In genomic region chr2:11157296-11157695, GRCh38 we compare ENCODE assay signal across 18 cellular contexts.
"Had no signal": no experiment of that assay in that cellular context is flagged by ENCODE, and none has a peak within 500 bp of the region (broad histone marks: within the 10 kb centered on the region; RNA-seq: fewer than 3 reads in every experiment).

No MANE protein-coding gene starts in this region.

- H3K36me3 Mint-ChIP-seq: activated naive CD8-positive, alpha-beta T cell treated with anti-CD3 and anti-CD28 coated beads for 36 hours had no signal

- H3K27me3 ChIP-seq: brain microvascular endothelial cell, foreskin keratinocyte, suprapubic skin had no signal

- H3K9me3 ChIP-seq: psoas muscle, suprapubic skin had no signal

- H3K27ac Mint-ChIP-seq: activated naive CD8-positive, alpha-beta T cell treated with anti-CD3 and anti-CD28 coated beads for 36 hours; activated T-helper 2 cell treated with anti-CD3 and anti-CD28 coated beads, Interferon-gamma antibody, Interleukin-2, Interleukin-4, amounts not matched to agents 10 μg/mL and 5 μg/mL and 100 μg/mL, durations not matched to agents 14 hours and 24 hours and 36 hours; stimulated activated naive CD8-positive, alpha-beta T cell treated with anti-CD3 and anti-CD28 coated beads, Interleukin-15, Interleukin-2, amounts not matched to agents 100 ng/mL and 50 ng/mL, for 24 hours had no signal

- H3K27me3 Mint-ChIP-seq: activated naive CD8-positive, alpha-beta T cell treated with anti-CD3 and anti-CD28 coated beads for 36 hours; naive thymus-derived CD8-positive, alpha-beta T cell; stimulated activated naive CD8-positive, alpha-beta T cell treated with anti-CD3 and anti-CD28 coated beads, Interleukin-15, Interleukin-2, amounts not matched to agents 100 ng/mL and 50 ng/mL, for 24 hours had no signal

- H3K9me3 Mint-ChIP-seq: activated naive CD8-positive, alpha-beta T cell treated with anti-CD3 and anti-CD28 coated beads for 36 hours; activated T-helper 2 cell treated with anti-CD3 and anti-CD28 coated beads, Interferon-gamma antibody, Interleukin-2, Interleukin-4, amounts not matched to agents 10 μg/mL and 5 μg/mL and 100 μg/mL, durations not matched to agents 14 hours and 24 hours and 36 hours; naive thymus-derived CD8-positive, alpha-beta T cell; stimulated activated naive CD8-positive, alpha-beta T cell treated with anti-CD3 and anti-CD28 coated beads, Interleukin-15, Interleukin-2, amounts not matched to agents 100 ng/mL and 50 ng/mL, for 24 hours had no signal

- H3K36me3 ChIP-seq: brain microvascular endothelial cell had no signal

- H3K4me3 ChIP-seq: psoas muscle had no signal

- H3K4me3 Mint-ChIP-seq: stimulated activated naive CD8-positive, alpha-beta T cell treated with anti-CD3 and anti-CD28 coated beads, Interleukin-15, Interleukin-2, amounts not matched to agents 100 ng/mL and 50 ng/mL, for 24 hours had no signal

- H3K27ac ChIP-seq: brain microvascular endothelial cell, foreskin keratinocyte, psoas muscle, suprapubic skin, VCaP had no signal

- H3K4me1 ChIP-seq: foreskin keratinocyte had no signal

- DNase-seq: activated CD8-positive, alpha-beta memory T cell treated with anti-CD3 and anti-CD28 coated beads for 24 hours; activated naive CD8-positive, alpha-beta T cell treated with anti-CD3 and anti-CD28 coated beads for 36 hours; amygdala; brain microvascular endothelial cell; cortex of kidney; effector CD4-positive, alpha-beta T cell; foreskin keratinocyte; glutamatergic neuron; left ventricle myocardium superior; mesenchymal stem cell; naive thymus-derived CD8-positive, alpha-beta T cell; nucleus accumbens; psoas muscle had no signal

- ATAC-seq: foreskin keratinocyte; left ventricle myocardium superior; naive thymus-derived CD8-positive, alpha-beta T cell; psoas muscle; sciatic nerve had no signal
